30 cellular contexts compared by ENCODE assay signal in the genomic region with DNA sequence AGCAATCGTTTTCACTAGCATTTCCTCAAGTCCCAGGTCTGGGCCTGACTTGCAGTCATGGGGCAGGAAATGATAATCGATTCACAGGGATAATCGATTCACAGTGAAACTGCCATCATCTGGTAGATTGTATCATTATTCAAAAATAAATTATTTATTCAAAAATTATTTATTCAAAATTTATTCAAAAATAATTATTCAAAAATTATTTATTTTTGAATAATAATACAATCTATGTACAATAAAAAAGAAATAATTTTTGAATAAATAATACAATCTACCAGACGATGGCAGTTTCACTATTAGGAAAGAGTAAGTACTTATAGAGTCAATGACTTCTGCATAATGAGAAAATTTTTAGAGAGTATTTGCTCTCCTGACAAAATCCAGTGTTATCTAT. TPM values are rescaled to one million over a fixed set of nuclear protein-coding genes. Genes with fewer than 3 reads are reported as not detected.
"Had no signal": no experiment of that assay in that cellular context is flagged by ENCODE, and none has a peak within 500 bp of the region (broad histone marks: within the 10 kb centered on the region; RNA-seq: fewer than 3 reads in every experiment).

No MANE protein-coding gene starts in this region.

- H3K4me3 ChIP-seq: left ventricle myocardium inferior, lung, neural progenitor cell, ovary, prostate gland, spleen, tibial nerve, uterus had no signal

- H3K36me3 ChIP-seq: left ventricle myocardium inferior, neural progenitor cell, ovary, prostate gland, spleen, tibial nerve, uterus had no signal

- FAIRE-seq: islet of Langerhans, small intestine had no signal

- ATAC-seq: natural killer cell; right cardiac atrium; sciatic nerve; stimulated activated memory B cell treated with anti-CD40 and anti-IgM and Interleukin-4, amounts not matched to agents 10 μg/mL and 1 μg/mL and 100 μg/mL, for 72 hours; stimulated activated naive CD8-positive, alpha-beta T cell treated with anti-CD3 and anti-CD28 coated beads, Interleukin-15, amount 100 ng/mL, for 72 hours had no signal

- DNase-seq: hypothalamus; immature natural killer cell; left ventricle myocardium inferior; mesendoderm; naive B cell; natural killer cell; nephron progenitor cell; ovary; posterior cingulate gyrus; retina; right cardiac atrium; small intestine; spleen; stimulated activated CD4-positive, alpha-beta T cell treated with anti-CD3 and anti-CD28 coated beads, Interleukin-4, amount 100 ng/mL, for 4 hours; stimulated activated CD8-positive, alpha-beta memory T cell treated with anti-CD3 and anti-CD28 coated beads, Interleukin-4, amount 100 ng/mL, for 48 hours; stimulated activated naive CD4-positive, alpha-beta T cell treated with Interleukin-2 at 50 U/mL for 16 hours; stimulated activated naive CD8-positive, alpha-beta T cell treated with anti-CD3 and anti-CD28 coated beads, Interleukin-15, amount 100 ng/mL, for 72 hours; substantia nigra; uterus had no signal

- H3K9ac ChIP-seq: neural progenitor cell had no signal

- H3K4me1 ChIP-seq: left ventricle myocardium inferior, prostate gland, tibial nerve, uterus had no signal

- H3K27ac ChIP-seq: left ventricle myocardium inferior, neural progenitor cell, ovary, prostate gland, spleen, tibial nerve, uterus had no signal

- H3K9me3 ChIP-seq: left ventricle myocardium inferior, ovary, prostate gland, spleen, tibial nerve, uterus had no signal

RNA-seq across cellular contexts. Expression of gene PROK2, which starts 28.1 kb away (rescaled TPM):
- total RNA-seq: kidney epithelial cell, lower leg skin, mesothelial cell of epicardium, ureter, uterus had no signal
- polyA plus RNA-seq: immature natural killer cell had no signal
